20 cellular contexts compared by ENCODE assay signal in the genomic region with DNA sequence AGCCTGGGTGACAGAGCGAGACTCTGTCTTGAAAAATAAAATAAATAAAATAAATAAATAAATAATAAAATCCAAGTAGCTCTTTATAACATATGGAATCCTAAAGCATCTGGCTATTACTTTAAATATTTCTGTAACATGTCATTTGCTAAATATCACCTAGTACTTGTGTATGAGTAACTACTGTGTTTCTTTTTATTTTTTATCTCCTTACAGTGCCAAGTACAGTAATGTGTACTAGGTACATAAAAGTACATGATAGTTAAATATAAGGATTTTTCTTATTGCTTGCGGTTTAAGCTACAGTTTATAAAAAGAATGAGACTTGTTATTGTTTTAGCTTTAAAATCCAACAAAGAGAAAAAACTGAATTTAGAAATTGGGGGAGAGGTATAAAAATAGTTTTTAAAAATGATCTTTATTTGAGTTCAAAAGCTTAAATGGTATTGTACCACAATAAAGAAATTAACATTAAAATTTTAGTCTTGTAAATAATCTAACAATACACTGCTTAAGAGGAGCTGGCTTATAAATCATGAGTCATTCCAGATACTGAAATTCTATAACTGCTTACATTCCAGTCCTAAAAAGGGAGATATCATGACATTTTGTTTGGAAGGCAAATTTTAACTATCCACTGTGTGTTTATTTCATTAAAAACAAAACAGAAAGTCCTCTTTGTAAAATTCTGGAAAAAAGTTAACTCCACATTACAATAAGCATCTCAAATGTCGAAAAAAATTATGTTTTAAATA.
A peak's percentile ranks its signal among the peaks of the same experiment; 100 is the strongest.
DNase-seq lines count a peak whose midpoint lies in the region; TF ChIP-seq lines count a peak whose summit lies in the region.
"Had no signal": no experiment of that assay in that cellular context is flagged by ENCODE, and none has a peak within 500 bp of the region (broad histone marks: within the 10 kb centered on the region; RNA-seq: fewer than 3 reads in every experiment).

No MANE protein-coding gene starts in this region.

- 74 to 75% methylated on average over 3 of the region's 3 CpGs for WGBS in sigmoid colon, 2 donors

- H3K36me3 ChIP-seq in sigmoid colon (no peaks in the 10 kb centered on the region), A673 (ENCODE audit: insufficient read depth, low read length, poor library complexity, severe bottlenecking) (no peaks in the 10 kb centered on the region)
- H3K36me3 ChIP-seq: thoracic aorta had no signal

- TF ChIP-seq CTCF in fibroblast of pulmonary artery (IDR thresholded peaks at IDR 0.05; ENCODE audit: low read length, missing control alignments), result no peak
- TF ChIP-seq CTCF in sigmoid colon (IDR thresholded peaks at IDR 0.05), result no peak
- no peak for TF ChIP-seq CTCF in A673 (conservative IDR thresholded peaks at IDR 0.05; ENCODE audit: low read depth, low read length)

- H3K9me3 ChIP-seq in sigmoid colon (no peaks in the 10 kb centered on the region), A673 (ENCODE audit: low read depth, low read length, poor library complexity, severe bottlenecking) (no peaks in the 10 kb centered on the region)
- H3K9me3 ChIP-seq: thoracic aorta had no signal

- H3K27ac ChIP-seq in sigmoid colon (peak overlapping the region in 3 of 4 donors; percentile 27 to 62 (median 58)), A673 (ENCODE audit: low read depth, low read length, poor library complexity, severe bottlenecking) (no peak overlapping the region)
- H3K27ac ChIP-seq: thoracic aorta had no signal

- TF ChIP-seq POLR2A in sigmoid colon (IDR thresholded peaks at IDR 0.05), result no peak

- no peaks in the 10 kb centered on the region for H3K27me3 ChIP-seq in sigmoid colon
- no peaks in the 10 kb centered on the region for H3K27me3 ChIP-seq in A673 (replicated peaks; ENCODE audit: insufficient read depth, low read depth, low read length, poor library complexity)

- POLR2A ChIA-PET in A673 (lab: Charles Lee; ENCODE audit: low non-redundant PET), result no interaction called here

- peak; percentile 55 for DNase-seq in ELR (ENCODE audit: low read depth)
- peak; percentile 72 for DNase-seq in amniotic epithelial cell (ENCODE audit: low read depth)
- peak; percentile 66 for DNase-seq in fibroblast of pulmonary artery (ENCODE audit: low read depth)
- DNase-seq in sigmoid colon, result no peak
- no peak for DNase-seq in NOMO-1 treated with DMSO at 0.1 percent for 48 hours (lab: John Stamatoyannopoulos, UW; ENCODE audit: unreplicated experiment)
- DNase-seq in DMS79 treated with DMSO at 0.1 percent for 48 hours (lab: John Stamatoyannopoulos, UW), result no peak
- no peak for DNase-seq in Ammon's horn (ENCODE audit: low spot score)
- no peak for DNase-seq in A673 (ENCODE audit: low spot score)
- DNase-seq: activated CD4-positive, alpha-beta memory T cell treated with anti-CD3 and anti-CD28 coated beads, Interleukin-2, amount 10 ng/mL, durations not matched to agents 7 days and 5 days; activated naive CD8-positive, alpha-beta T cell treated with anti-CD3 and anti-CD28 coated beads for 36 hours; activated T-cell treated with anti-CD3 and anti-CD28 coated beads, Interleukin-2, amount 50 U/mL, for 24 hours; caudate nucleus; left cardiac atrium; NCI-H1930; NCI-H510A; retina; Right ventricle myocardium superior; stimulated activated CD4-positive, alpha-beta T cell treated with anti-CD3 and anti-CD28 coated beads, Interleukin-15, amount 100 ng/mL, for 24 hours; T-helper 2 cell had no signal

- intact Hi-C loops in sigmoid colon (cut with DNase I), result loop anchor here (10.0 kb wide), 1 partner anchor 509 kb away; no protein-coding TSS in a partner anchor
- intact Hi-C loops in A673 (cut with micrococcal nuclease; ENCODE audit: unreplicated experiment), result no loop called here

- peaks cover 0 to 46% (median 31%) of the 10 kb centered on the region in 4 donors for H3K4me1 ChIP-seq in sigmoid colon
- no peaks in the 10 kb centered on the region for H3K4me1 ChIP-seq in A673 (ENCODE audit: insufficient read depth, low read length, poor library complexity, severe bottlenecking)

- H3K4me3 ChIP-seq in fibroblast of pulmonary artery (replicated peaks; ENCODE audit: low read depth, low read length), result no peak overlapping the region
- H3K4me3 ChIP-seq in sigmoid colon, result no peak overlapping the region
- no peak overlapping the region for H3K4me3 ChIP-seq in A673 (ENCODE audit: low read depth, low read length, poor library complexity, severe bottlenecking)
- H3K4me3 ChIP-seq: thoracic aorta had no signal

- CTCF ChIA-PET in A673 (lab: Charles Lee), result no interaction called here

- no TSS peak for BruUV-seq in A673 (replicated peaks; lab: Mats Ljungman, UMichigan)

- no peak for TF ChIP-seq EP300 in sigmoid colon (IDR thresholded peaks at IDR 0.05)

Comparison
In these comparisons a context has a peak if more than half of its experiments do, and no peak if none do; other contexts are left out.
1. DNase-seq: peak in ELR (single experiment), amniotic epithelial cell (single experiment) and fibroblast of pulmonary artery (single experiment); none in sigmoid colon (single experiment), NOMO-1 treated with DMSO at 0.1 percent for 48 hours (single experiment), DMS79 treated with DMSO at 0.1 percent for 48 hours (single experiment), Ammon's horn (single experiment) and A673 (single experiment).